In genomic region chr6:154249499-154250298, GRCh38 we compare ENCODE assay signal across 8 cellular contexts.
A peak's percentile ranks its signal among the peaks of the same experiment; 100 is the strongest.
DNase-seq lines count a peak whose midpoint lies in the region; ATAC-seq, FAIRE-seq and TF ChIP-seq lines count a peak whose summit lies in the region.

No MANE protein-coding gene starts in this region.

- peaks cover 58% of the 10 kb centered on the region for H3K4me1 ChIP-seq in CD8-positive, alpha-beta T cell (ENCODE audit: insufficient read depth, low read length)

- peaks cover 27% of the 10 kb centered on the region for H3K36me3 Mint-ChIP-seq in CD8-positive, alpha-beta T cell
- peaks cover 6% of the 10 kb centered on the region for H3K36me3 Mint-ChIP-seq in activated naive CD8-positive, alpha-beta T cell treated with anti-CD3 and anti-CD28 coated beads, Interleukin-2, amount 50 U/mL, for 24 hours (ENCODE audit: low read depth)

- intact Hi-C loops in CD8-positive, alpha-beta T cell (cut with DNase I, micrococcal nuclease): loop anchor here (1.0 to 10.0 kb wide), 6 partner anchors 19 to 1265 kb away; partner anchors contain the start of genes FBXO5 (in 1 of the 2), SCAF8 (in 1 of the 2) and TFB1M (in 1 of the 2)

- no peaks in the 10 kb centered on the region for H3K27me3 ChIP-seq in CD8-positive, alpha-beta T cell (ENCODE audit: insufficient read depth, low read length)

- DNase-seq in CD8-positive, alpha-beta T cell: peak in 1 of 7 experiments; percentile 33
- DNase-seq in activated naive CD8-positive, alpha-beta T cell treated with anti-CD3 and anti-CD28 coated beads, Interleukin-2, amount 50 U/mL, for 24 hours: no peak
- DNase-seq in D721Med (ENCODE audit: insufficient read length, low spot score) (no peak), NCI-H1048 (lab: John Stamatoyannopoulos, UW) (no peak), NCI-H2107 (lab: John Stamatoyannopoulos, UW) (no peak), COLO668 (lab: John Stamatoyannopoulos, UW; ENCODE audit: unreplicated experiment) (no peak)

- H3K9me3 Mint-ChIP-seq in CD8-positive, alpha-beta T cell: peaks cover 6% of the 10 kb centered on the region
- H3K9me3 Mint-ChIP-seq in activated naive CD8-positive, alpha-beta T cell treated with anti-CD3 and anti-CD28 coated beads, Interleukin-2, amount 50 U/mL, for 24 hours: peaks cover 7% of the 10 kb centered on the region

- H3K4me3 ChIP-seq in CD8-positive, alpha-beta T cell (ENCODE audit: low read depth, low read length): peak overlapping the region; percentile 26

- FAIRE-seq in D721Med (lab: Jason Lieb, UNC): no peak

- H3K9me3 ChIP-seq in CD8-positive, alpha-beta T cell (ENCODE audit: low read length): no peaks in the 10 kb centered on the region

- H3K27ac ChIP-seq in CD8-positive, alpha-beta T cell (ENCODE audit: low read depth, low read length): peak overlapping the region; percentile 47

- peak; percentile 56 for ATAC-seq in CD8-positive, alpha-beta T cell
- ATAC-seq in GM19397 (IDR thresholded peaks at IDR 0.05; ENCODE audit: unreplicated experiment) (peak; percentile 63), HG03432 (IDR thresholded peaks at IDR 0.05; ENCODE audit: unreplicated experiment) (peak; percentile 74)
- peak; percentile 56 for ATAC-seq in activated naive CD8-positive, alpha-beta T cell treated with anti-CD3 and anti-CD28 coated beads, Interleukin-2, amount 50 U/mL, for 24 hours

- H3K4me3 Mint-ChIP-seq in CD8-positive, alpha-beta T cell: peak overlapping the region; percentile 77
- H3K4me3 Mint-ChIP-seq in activated naive CD8-positive, alpha-beta T cell treated with anti-CD3 and anti-CD28 coated beads, Interleukin-2, amount 50 U/mL, for 24 hours: peak overlapping the region; percentile 74

- CTCF ChIA-PET in CD8-positive, alpha-beta T cell (lab: Charles Lee): interaction anchor here (0.7 to 8.7 kb wide), 5 partner anchors 15 to 96 kb away, joined by 3 to 40 read pairs (median 7); no protein-coding TSS in a partner anchor

- POLR2A ChIA-PET in CD8-positive, alpha-beta T cell (lab: Charles Lee): interaction anchor here (0.6 to 3.8 kb wide), 5 partner anchors 15 to 461 kb away, joined by 3 to 21 read pairs (median 3); no protein-coding TSS in a partner anchor

- peaks cover 77% of the 10 kb centered on the region for H3K4me1 Mint-ChIP-seq in CD8-positive, alpha-beta T cell (ENCODE audit: low read depth)
- H3K4me1 Mint-ChIP-seq in activated naive CD8-positive, alpha-beta T cell treated with anti-CD3 and anti-CD28 coated beads, Interleukin-2, amount 50 U/mL, for 24 hours: peaks cover 75% of the 10 kb centered on the region

- H3K27ac Mint-ChIP-seq in CD8-positive, alpha-beta T cell: peak overlapping the region; percentile 95
- H3K27ac Mint-ChIP-seq in activated naive CD8-positive, alpha-beta T cell treated with anti-CD3 and anti-CD28 coated beads, Interleukin-2, amount 50 U/mL, for 24 hours: peak overlapping the region; percentile 74

- TF ChIP-seq CTCF in CD8-positive, alpha-beta T cell (IDR thresholded peaks at IDR 0.05): no peak
- TF ChIP-seq CTCF in D721Med (IDR thresholded peaks at IDR 0.05; ENCODE audit: insufficient read depth, missing control alignments): no peak

- H3K27me3 Mint-ChIP-seq in CD8-positive, alpha-beta T cell (ENCODE audit: low read depth): no peaks in the 10 kb centered on the region
- H3K27me3 Mint-ChIP-seq in activated naive CD8-positive, alpha-beta T cell treated with anti-CD3 and anti-CD28 coated beads, Interleukin-2, amount 50 U/mL, for 24 hours: no peaks in the 10 kb centered on the region

- H3K36me3 ChIP-seq in CD8-positive, alpha-beta T cell (ENCODE audit: insufficient read depth, low read length): no peaks in the 10 kb centered on the region
